ENCODE assay signal across 1 cellular context in genomic region chr4:67520141-67520540, GRCh38.
TF ChIP-seq lines count a peak whose summit lies in the region.

No MANE protein-coding gene starts in this region.

TF ChIP-seq in K562, 482 proteins besides CTCF, POLR2A, EP300 and RAD21 (continues in another document):
- TF ChIP-seq ZFP36 (IDR thresholded peaks at IDR 0.05; ENCODE audit: low read depth, low read length, partially characterized antibody), result peak; percentile 39
- TF ChIP-seq, protein P1, sequence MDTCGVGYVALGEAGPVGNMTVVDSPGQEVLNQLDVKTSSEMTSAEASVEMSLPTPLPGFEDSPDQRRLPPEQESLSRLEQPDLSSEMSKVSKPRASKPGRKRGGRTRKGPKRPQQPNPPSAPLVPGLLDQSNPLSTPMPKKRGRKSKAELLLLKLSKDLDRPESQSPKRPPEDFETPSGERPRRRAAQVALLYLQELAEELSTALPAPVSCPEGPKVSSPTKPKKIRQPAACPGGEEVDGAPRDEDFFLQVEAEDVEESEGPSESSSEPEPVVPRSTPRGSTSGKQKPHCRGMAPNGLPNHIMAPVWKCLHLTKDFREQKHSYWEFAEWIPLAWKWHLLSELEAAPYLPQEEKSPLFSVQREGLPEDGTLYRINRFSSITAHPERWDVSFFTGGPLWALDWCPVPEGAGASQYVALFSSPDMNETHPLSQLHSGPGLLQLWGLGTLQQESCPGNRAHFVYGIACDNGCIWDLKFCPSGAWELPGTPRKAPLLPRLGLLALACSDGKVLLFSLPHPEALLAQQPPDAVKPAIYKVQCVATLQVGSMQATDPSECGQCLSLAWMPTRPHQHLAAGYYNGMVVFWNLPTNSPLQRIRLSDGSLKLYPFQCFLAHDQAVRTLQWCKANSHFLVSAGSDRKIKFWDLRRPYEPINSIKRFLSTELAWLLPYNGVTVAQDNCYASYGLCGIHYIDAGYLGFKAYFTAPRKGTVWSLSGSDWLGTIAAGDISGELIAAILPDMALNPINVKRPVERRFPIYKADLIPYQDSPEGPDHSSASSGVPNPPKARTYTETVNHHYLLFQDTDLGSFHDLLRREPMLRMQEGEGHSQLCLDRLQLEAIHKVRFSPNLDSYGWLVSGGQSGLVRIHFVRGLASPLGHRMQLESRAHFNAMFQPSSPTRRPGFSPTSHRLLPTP (IDR thresholded peaks at IDR 0.05; ENCODE audit: borderline replicate concordance, extremely low read depth, insufficient read length), result no peak
- TF ChIP-seq, protein P2, sequence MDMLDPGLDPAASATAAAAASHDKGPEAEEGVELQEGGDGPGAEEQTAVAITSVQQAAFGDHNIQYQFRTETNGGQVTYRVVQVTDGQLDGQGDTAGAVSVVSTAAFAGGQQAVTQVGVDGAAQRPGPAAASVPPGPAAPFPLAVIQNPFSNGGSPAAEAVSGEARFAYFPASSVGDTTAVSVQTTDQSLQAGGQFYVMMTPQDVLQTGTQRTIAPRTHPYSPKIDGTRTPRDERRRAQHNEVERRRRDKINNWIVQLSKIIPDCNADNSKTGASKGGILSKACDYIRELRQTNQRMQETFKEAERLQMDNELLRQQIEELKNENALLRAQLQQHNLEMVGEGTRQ (CRISPR knock-in tag; IDR thresholded peaks at IDR 0.05), result no peak
- no peak for TF ChIP-seq NR1H2 (CRISPR knock-in tag; IDR thresholded peaks at IDR 0.05)
- TF ChIP-seq SAFB (IDR thresholded peaks at IDR 0.05; ENCODE audit: borderline replicate concordance, low read depth, low read length), result no peak
- no peak for TF ChIP-seq PHF20 (IDR thresholded peaks at IDR 0.05; ENCODE audit: partially characterized antibody)
- peak in 1 of 2 experiments; percentile 54; a peak in 1 of 3 replicates for TF ChIP-seq CBX3 (IDR thresholded peaks at IDR 0.05; ENCODE audit: borderline replicate concordance in 1 of 2, low read length in 2 of 2)
- no peak for TF ChIP-seq POLR2B (IDR thresholded peaks at IDR 0.05; ENCODE audit: low read depth, partially characterized antibody)
- TF ChIP-seq MNT (conservative IDR thresholded peaks at IDR 0.05), result no peak
- no peak for TF ChIP-seq AFF1 (IDR thresholded peaks at IDR 0.05; ENCODE audit: low read depth in 1 of 2, partially characterized antibody in 2 of 2)
- TF ChIP-seq PRPF4 (IDR thresholded peaks at IDR 0.05; ENCODE audit: insufficient read depth, low read depth, low read length, poor library complexity, severe bottlenecking), result no peak
- TF ChIP-seq TCF7L2 (IDR thresholded peaks at IDR 0.05; ENCODE audit: low read depth, low read length), result no peak
- TF ChIP-seq JUNB (CRISPR knock-in tag; conservative IDR thresholded peaks at IDR 0.05), result no peak
- TF ChIP-seq ZNF511 (CRISPR knock-in tag; IDR thresholded peaks at IDR 0.05), result no peak
- no peak for TF ChIP-seq MLX (CRISPR knock-in tag; conservative IDR thresholded peaks at IDR 0.05)
- TF ChIP-seq ZNF197 (CRISPR knock-in tag; IDR thresholded peaks at IDR 0.05; ENCODE audit: low read depth), result no peak
- no peak for TF ChIP-seq HDAC2 (IDR thresholded peaks at IDR 0.05)
- no peak for TF ChIP-seq MAFF (IDR thresholded peaks at IDR 0.05; ENCODE audit: low read length)
- TF ChIP-seq BCOR (IDR thresholded peaks at IDR 0.05), result no peak
- no peak for TF ChIP-seq PTRF (tag; IDR thresholded peaks at IDR 0.05)
- no peak for TF ChIP-seq BACH1 (tag; IDR thresholded peaks at IDR 0.05)
- TF ChIP-seq SRSF9 (IDR thresholded peaks at IDR 0.05; ENCODE audit: borderline replicate concordance, low read depth, low read length), result no peak
- no peak for TF ChIP-seq ZNF644 (tag; IDR thresholded peaks at IDR 0.05; ENCODE audit: low read depth)
- no peak for TF ChIP-seq HNRNPLL (IDR thresholded peaks at IDR 0.05; ENCODE audit: low read depth, low read length, poor library complexity, severe bottlenecking)
- no peak for TF ChIP-seq BRCA1 (IDR thresholded peaks at IDR 0.05)
- TF ChIP-seq BRCA1 (CRISPR knock-in tag; IDR thresholded peaks at IDR 0.05), result no peak
- peak in 1 of 2 experiments; percentile 8; a peak in 1 of 4 replicates for TF ChIP-seq TRIM24 (IDR thresholded peaks at IDR 0.05)
- TF ChIP-seq FOXM1 (IDR thresholded peaks at IDR 0.05; ENCODE audit: low read depth), result no peak
- TF ChIP-seq FOXM1 (CRISPR knock-in tag; IDR thresholded peaks at IDR 0.05; ENCODE audit: low read depth), result no peak
- TF ChIP-seq ZC3H11A (IDR thresholded peaks at IDR 0.05; ENCODE audit: low read depth, low read length), result no peak
- TF ChIP-seq ZBTB43 (CRISPR knock-in tag; IDR thresholded peaks at IDR 0.05), result no peak
- no peak for TF ChIP-seq ID3 (CRISPR knock-in tag; IDR thresholded peaks at IDR 0.05)
- TF ChIP-seq ID3 (tag; IDR thresholded peaks at IDR 0.05), result no peak
- no peak for TF ChIP-seq ARNT (IDR thresholded peaks at IDR 0.05)
- no peak for TF ChIP-seq ZNF407 (IDR thresholded peaks at IDR 0.05; ENCODE audit: low read depth)
- TF ChIP-seq, protein P3, sequence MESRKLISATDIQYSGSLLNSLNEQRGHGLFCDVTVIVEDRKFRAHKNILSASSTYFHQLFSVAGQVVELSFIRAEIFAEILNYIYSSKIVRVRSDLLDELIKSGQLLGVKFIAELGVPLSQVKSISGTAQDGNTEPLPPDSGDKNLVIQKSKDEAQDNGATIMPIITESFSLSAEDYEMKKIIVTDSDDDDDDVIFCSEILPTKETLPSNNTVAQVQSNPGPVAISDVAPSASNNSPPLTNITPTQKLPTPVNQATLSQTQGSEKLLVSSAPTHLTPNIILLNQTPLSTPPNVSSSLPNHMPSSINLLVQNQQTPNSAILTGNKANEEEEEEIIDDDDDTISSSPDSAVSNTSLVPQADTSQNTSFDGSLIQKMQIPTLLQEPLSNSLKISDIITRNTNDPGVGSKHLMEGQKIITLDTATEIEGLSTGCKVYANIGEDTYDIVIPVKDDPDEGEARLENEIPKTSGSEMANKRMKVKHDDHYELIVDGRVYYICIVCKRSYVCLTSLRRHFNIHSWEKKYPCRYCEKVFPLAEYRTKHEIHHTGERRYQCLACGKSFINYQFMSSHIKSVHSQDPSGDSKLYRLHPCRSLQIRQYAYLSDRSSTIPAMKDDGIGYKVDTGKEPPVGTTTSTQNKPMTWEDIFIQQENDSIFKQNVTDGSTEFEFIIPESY (CRISPR knock-in tag; IDR thresholded peaks at IDR 0.05), result peak; percentile 52; the same call in 1 of the 2 replicates
